Comparison of ENCODE assay signal across 8 cellular contexts in genomic region chr10:102072867-102073527, GRCh38. TPM values are rescaled to one million over a fixed set of nuclear protein-coding genes. Genes with fewer than 3 reads are reported as not detected.
A peak's percentile ranks its signal among the peaks of the same experiment; 100 is the strongest.
DNase-seq lines count a peak whose midpoint lies in the region; ATAC-seq and TF ChIP-seq lines count a peak whose summit lies in the region.

No MANE protein-coding gene starts in this region.

- no peaks in the 10 kb centered on the region for H3K9me3 Mint-ChIP-seq in HFFc6
- H3K9me3 Mint-ChIP-seq in activated CD4-positive, alpha-beta T cell treated with anti-CD3 and anti-CD28 coated beads, Interleukin-2, amount 10 ng/mL, durations not matched to agents 24 days and 14 days: no peaks in the 10 kb centered on the region

- ATAC-seq in right lobe of liver (peak; percentile 95 to 99 (median 96)), HG03565 (IDR thresholded peaks at IDR 0.05; ENCODE audit: unreplicated experiment) (no peak)

- H3K27me3 ChIP-seq in colonic mucosa (no peaks in the 10 kb centered on the region), right lobe of liver (no peaks in the 10 kb centered on the region)

- intact Hi-C loops in activated CD4-positive, alpha-beta T cell treated with anti-CD3 and anti-CD28 coated beads, Interleukin-2, amount 10 ng/mL, durations not matched to agents 24 days and 14 days (cut with micrococcal nuclease): loop anchor here (1.0 to 2.0 kb wide), 2 partner anchors 184 to 232 kb away; no protein-coding TSS in a partner anchor
- intact Hi-C loops in colonic mucosa (cut with DNase I): loop anchor here (2.0 to 10.0 kb wide), 2 partner anchors 178 to 232 kb away; no protein-coding TSS in a partner anchor
- intact Hi-C loops in right lobe of liver (cut with DNase I): loop anchor here in 1 of 2 donors (10.0 kb wide), 1 partner anchor 228 kb away; the partner anchor contains the start of gene KCNIP2

- H3K36me3 Mint-ChIP-seq in HFFc6 (ENCODE audit: low read depth): no peaks in the 10 kb centered on the region; the same call in 1 of the 2 replicates
- H3K36me3 Mint-ChIP-seq in activated CD4-positive, alpha-beta T cell treated with anti-CD3 and anti-CD28 coated beads, Interleukin-2, amount 10 ng/mL, durations not matched to agents 24 days and 14 days (ENCODE audit: low read depth): peaks cover 7% of the 10 kb centered on the region

- H3K36me3 ChIP-seq in colonic mucosa (no peaks in the 10 kb centered on the region), right lobe of liver (no peaks in the 10 kb centered on the region)

- H3K4me1 Mint-ChIP-seq in HFFc6 (ENCODE audit: low read depth): peaks cover 8% of the 10 kb centered on the region
- peaks cover 2% of the 10 kb centered on the region for H3K4me1 Mint-ChIP-seq in activated CD4-positive, alpha-beta T cell treated with anti-CD3 and anti-CD28 coated beads, Interleukin-2, amount 10 ng/mL, durations not matched to agents 24 days and 14 days

- DNase-seq in CMK (ENCODE audit: low read depth) (peak; percentile 78), HFFc6 (peak; percentile 66), NCI-H510A treated with DMSO at 0.1 percent for 48 hours (lab: John Stamatoyannopoulos, UW) (peak; percentile 85), colonic mucosa (peak; percentile 88), right lobe of liver (peak; percentile 66 to 81 (median 73))
- peak; percentile 94 for DNase-seq in activated CD4-positive, alpha-beta T cell treated with anti-CD3 and anti-CD28 coated beads, Interleukin-2, amount 10 ng/mL, durations not matched to agents 24 days and 14 days
- DNase-seq in stimulated activated CD4-positive, alpha-beta T cell treated with anti-CD3 and anti-CD28 coated beads, TNF-alpha, amount 100 ng/mL, for 48 hours (ENCODE audit: low read depth in 3 of 3): peak; percentile 52 to 75 (median 71)

- H3K4me1 ChIP-seq in colonic mucosa (peaks cover 7% of the 10 kb centered on the region), right lobe of liver (no peaks in the 10 kb centered on the region)

- no peak overlapping the region for H3K4me3 Mint-ChIP-seq in HFFc6
- H3K4me3 Mint-ChIP-seq in activated CD4-positive, alpha-beta T cell treated with anti-CD3 and anti-CD28 coated beads, Interleukin-2, amount 10 ng/mL, durations not matched to agents 24 days and 14 days: no peak overlapping the region

- H3K27ac Mint-ChIP-seq in HFFc6: peak overlapping the region; percentile 43; the same call in 1 of the 2 replicates
- no peak overlapping the region for H3K27ac Mint-ChIP-seq in activated CD4-positive, alpha-beta T cell treated with anti-CD3 and anti-CD28 coated beads, Interleukin-2, amount 10 ng/mL, durations not matched to agents 24 days and 14 days

- H3K4me3 ChIP-seq in colonic mucosa (no peak overlapping the region), right lobe of liver (no peak overlapping the region)

- H3K9me3 ChIP-seq in colonic mucosa: no peaks in the 10 kb centered on the region
- H3K9me3 ChIP-seq in right lobe of liver: no peaks in the 10 kb centered on the region

- no peak for TF ChIP-seq POLR2A in right lobe of liver (IDR thresholded peaks at IDR 0.05)

- peaks cover 4% of the 10 kb centered on the region for H3K27me3 Mint-ChIP-seq in HFFc6 (ENCODE audit: insufficient read depth)
- no peaks in the 10 kb centered on the region for H3K27me3 Mint-ChIP-seq in activated CD4-positive, alpha-beta T cell treated with anti-CD3 and anti-CD28 coated beads, Interleukin-2, amount 10 ng/mL, durations not matched to agents 24 days and 14 days

- H3K27ac ChIP-seq in colonic mucosa (no peak overlapping the region), right lobe of liver (no peak overlapping the region)

- TF ChIP-seq CTCF in HFFc6 (IDR thresholded peaks at IDR 0.05): peak; percentile 97
- peak; percentile 92 for TF ChIP-seq CTCF in colonic mucosa (IDR thresholded peaks at IDR 0.05)
- peak; percentile 80 to 96 (median 91) for TF ChIP-seq CTCF in right lobe of liver (IDR thresholded peaks at IDR 0.05)

- H3K9ac ChIP-seq in colonic mucosa (ENCODE audit: low read depth in 2 of 2, low read length in 2 of 2): no peak overlapping the region

- 62% methylated on average over 3 of the region's 3 CpGs for WGBS in right lobe of liver (ENCODE audit: insufficient coverage, low coverage, low lambda C conversion rate, missing lambda C conversion rate)

RNA-seq across cellular contexts. Expression of gene HPS6, which starts 7.8 kb away (rescaled TPM):
- total RNA-seq in HFFc6 (2021; fragmentation: NEBNext Ultra II Directional; extraction: Animal tissue kit (Norgen Biotek cat#: 25700)): 10 to 100 TPM; 22.0 to 29.4 (median 24.0) TPM
- 22.7 and 25.8 TPM in 2 replicates for total RNA-seq in activated CD4-positive, alpha-beta T cell treated with anti-CD3 and anti-CD28 coated beads, Interleukin-2, amount 10 ng/mL, durations not matched to agents 24 days and 14 days
- total RNA-seq in colonic mucosa (10 to 100 TPM; 21.9 to 26.6 TPM), right lobe of liver (10 to 100 TPM in 2 of 6 experiments, 1 to 10 TPM in 4; 6.6 to 11.7 (median 8.4) TPM)

RNA-seq across cellular contexts. Expression of gene ARMH3, which starts 17.0 kb away (rescaled TPM):
- total RNA-seq in HFFc6 (2021; fragmentation: NEBNext Ultra II Directional; extraction: Animal tissue kit (Norgen Biotek cat#: 25700)): 10 to 100 TPM; 18.0 to 21.7 (median 18.8) TPM
- total RNA-seq in activated CD4-positive, alpha-beta T cell treated with anti-CD3 and anti-CD28 coated beads, Interleukin-2, amount 10 ng/mL, durations not matched to agents 24 days and 14 days: 20.9 and 23.2 TPM in 2 replicates
- 10 to 100 TPM; 25.1 to 31.3 TPM for total RNA-seq in colonic mucosa
- total RNA-seq in right lobe of liver: 10 to 100 TPM in 4 of 6 experiments, 1 to 10 TPM in 2; 8.5 to 13.4 (median 11.6) TPM

RNA-seq across cellular contexts. Expression of gene LDB1, which starts 47.2 kb away (rescaled TPM):
- total RNA-seq in HFFc6 (2021; fragmentation: NEBNext Ultra II Directional; extraction: Animal tissue kit (Norgen Biotek cat#: 25700)): 10 to 100 TPM; 51.6 to 64.8 (median 59.3) TPM
- 76.4 and 78.2 TPM in 2 replicates for total RNA-seq in activated CD4-positive, alpha-beta T cell treated with anti-CD3 and anti-CD28 coated beads, Interleukin-2, amount 10 ng/mL, durations not matched to agents 24 days and 14 days
- total RNA-seq in colonic mucosa: 10 to 100 TPM; 30.8 to 31.4 TPM
- total RNA-seq in right lobe of liver: 10 to 100 TPM; 11.2 to 14.7 (median 13.0) TPM

RNA-seq across cellular contexts. Expression of gene PPRC1, which starts 59.8 kb away (rescaled TPM):
- 10 to 100 TPM; 49.4 to 56.6 (median 53.8) TPM for total RNA-seq in HFFc6 (2021; fragmentation: NEBNext Ultra II Directional; extraction: Animal tissue kit (Norgen Biotek cat#: 25700))
- total RNA-seq in activated CD4-positive, alpha-beta T cell treated with anti-CD3 and anti-CD28 coated beads, Interleukin-2, amount 10 ng/mL, durations not matched to agents 24 days and 14 days: 111 and 113 TPM in 2 replicates
- total RNA-seq in colonic mucosa: 10 to 100 TPM; 17.0 to 36.1 TPM
- 10 to 100 TPM in 3 of 6 experiments, 1 to 10 TPM in 3; 7.9 to 18.2 (median 10.3) TPM for total RNA-seq in right lobe of liver
